In genomic region chr17:5526821-5527598, GRCh38 we compare ENCODE assay signal across 8 cellular contexts. TPM values are rescaled to one million over a fixed set of nuclear protein-coding genes. Genes with fewer than 3 reads are reported as not detected.
DNase-seq lines count a peak whose midpoint lies in the region; ATAC-seq and TF ChIP-seq lines count a peak whose summit lies in the region.

No MANE protein-coding gene starts in this region.

- H3K4me1 ChIP-seq in endocrine pancreas (ENCODE audit: control insufficient read depth, insufficient read depth, low read length) (peaks cover 4% of the 10 kb centered on the region), mucosa of descending colon (ENCODE audit: low read depth) (no peaks in the 10 kb centered on the region)

- H3K27me3 ChIP-seq in BJ (ENCODE audit: control insufficient read depth, insufficient read depth, low read length) (no peaks in the 10 kb centered on the region), endocrine pancreas (ENCODE audit: control insufficient read depth, insufficient read depth, low read length) (no peaks in the 10 kb centered on the region)

- peaks cover 35% of the 10 kb centered on the region for H3K36me3 Mint-ChIP-seq in activated CD4-positive, alpha-beta T cell treated with anti-CD3 and anti-CD28 coated beads for 36 hours (ENCODE audit: low read depth)

- H3K27ac Mint-ChIP-seq in activated CD4-positive, alpha-beta T cell treated with anti-CD3 and anti-CD28 coated beads for 36 hours = peak overlapping the region; percentile 88

- H3K9me3 Mint-ChIP-seq in activated CD4-positive, alpha-beta T cell treated with anti-CD3 and anti-CD28 coated beads for 36 hours (ENCODE audit: low read depth) = no peaks in the 10 kb centered on the region

- H3K9me3 ChIP-seq in endocrine pancreas (ENCODE audit: control insufficient read depth, low read length) = no peaks in the 10 kb centered on the region
- H3K9me3 ChIP-seq in mucosa of descending colon = no peaks in the 10 kb centered on the region

- intact Hi-C loops in activated CD4-positive, alpha-beta T cell treated with anti-CD3 and anti-CD28 coated beads for 36 hours (cut with DNase I, micrococcal nuclease) = loop anchor here (1.0 to 2.0 kb wide), 3 partner anchors 40 to 108 kb away; partner anchors contain the start of genes DERL2 (in 2 of the 2), MIS12 (in 2 of the 2) and NUP88 (in 1 of the 2)
- intact Hi-C loops in mucosa of descending colon (cut with DNase I, micrococcal nuclease) = no loop called here

- peaks cover 15% of the 10 kb centered on the region for H3K4me1 Mint-ChIP-seq in activated CD4-positive, alpha-beta T cell treated with anti-CD3 and anti-CD28 coated beads for 36 hours

- no peaks in the 10 kb centered on the region for H3K27me3 Mint-ChIP-seq in activated CD4-positive, alpha-beta T cell treated with anti-CD3 and anti-CD28 coated beads for 36 hours

- H3K4me3 ChIP-seq in BJ (ENCODE audit: low read depth, low read length) (no peak overlapping the region), endocrine pancreas (ENCODE audit: control insufficient read depth, insufficient read depth, low read length) (no peak overlapping the region), mucosa of descending colon (no peak overlapping the region)

- POLR2A ChIA-PET in BJ (lab: Charles Lee) = interaction anchor here (0.6 kb wide), 1 partner anchor 108 kb away, joined by 3 read pairs; the partner anchor contains the start of gene NUP88
- POLR2A ChIA-PET in activated CD4-positive, alpha-beta T cell treated with anti-CD3 and anti-CD28 coated beads for 36 hours (lab: Charles Lee) = interaction anchor here (0.5 to 1.1 kb wide), 2 partner anchors 25 to 41 kb away, joined by 3 to 6 read pairs; partner anchors contain the start of genes DERL2 and MIS12

- TF ChIP-seq CTCF in BJ (IDR thresholded peaks at IDR 0.05; ENCODE audit: insufficient read depth, low read depth, low read length) (no peak), mucosa of descending colon (IDR thresholded peaks at IDR 0.05) (no peak)

- peaks cover 17% of the 10 kb centered on the region for H3K36me3 ChIP-seq in BJ (ENCODE audit: control insufficient read depth, insufficient read depth, low read length)
- H3K36me3 ChIP-seq in endocrine pancreas (ENCODE audit: control insufficient read depth, insufficient read depth, low read length) = no peaks in the 10 kb centered on the region
- no peaks in the 10 kb centered on the region for H3K36me3 ChIP-seq in mucosa of descending colon (ENCODE audit: low read depth)

- peak overlapping the region; percentile 50 for H3K9ac ChIP-seq in endocrine pancreas (ENCODE audit: control insufficient read depth, insufficient read depth, low read length)

- ATAC-seq in activated CD4-positive, alpha-beta T cell treated with anti-CD3 and anti-CD28 coated beads for 36 hours = peak; percentile 98
- ATAC-seq in mucosa of descending colon (peak; percentile 62), GM18517 (IDR thresholded peaks at IDR 0.05; ENCODE audit: unreplicated experiment) (no peak)

- CTCF ChIA-PET in BJ (lab: Yijun Ruan, JAX) = no interaction called here
- CTCF ChIA-PET in activated CD4-positive, alpha-beta T cell treated with anti-CD3 and anti-CD28 coated beads for 36 hours (lab: Charles Lee) = interaction anchor here (0.6 kb wide), 1 partner anchor 542 kb away, joined by 3 read pairs; no protein-coding TSS in a partner anchor

- H3K4me3 Mint-ChIP-seq in activated CD4-positive, alpha-beta T cell treated with anti-CD3 and anti-CD28 coated beads for 36 hours = no peak overlapping the region

- DNase-seq in BJ (ENCODE audit: low read depth) (peak; percentile 93), Kasumi-1 (lab: John Stamatoyannopoulos, UW) (peak; percentile 12 to 44), mucosa of descending colon (peak; percentile 34 to 63 (median 40)), GF-D8 (lab: John Stamatoyannopoulos, UW) (no peak)
- DNase-seq in activated CD4-positive, alpha-beta T cell treated with anti-CD3 and anti-CD28 coated beads for 36 hours = peak; percentile 88
- DNase-seq in stimulated activated CD8-positive, alpha-beta memory T cell treated with anti-CD3 and anti-CD28 coated beads, Interleukin-4, amount 100 ng/mL, for 48 hours = peak; percentile 82

RNA-seq across cellular contexts. Expression of gene MIS12, which starts 40.6 kb away (rescaled TPM):
- 6.2 and 11.4 TPM in 2 replicates for polyA plus RNA-seq in BJ (2011; rRNA removed)
- 4.6 and 12.4 TPM in 2 replicates for polyA minus RNA-seq in BJ (2011; rRNA and poly(A)+ RNA removed)
- total RNA-seq in activated CD4-positive, alpha-beta T cell treated with anti-CD3 and anti-CD28 coated beads for 36 hours = 10 to 100 TPM; 29.4 to 34.4 TPM
- 10 to 100 TPM; 10.2 to 14.3 (median 12.0) TPM for total RNA-seq in mucosa of descending colon

RNA-seq across cellular contexts. Expression of gene DERL2, which starts 41.0 kb away (rescaled TPM):
- polyA plus RNA-seq in BJ (2011; rRNA removed) = 69.3 and 115 TPM in 2 replicates
- polyA minus RNA-seq in BJ (2011; rRNA and poly(A)+ RNA removed) = 13.8 and 21.5 TPM in 2 replicates
- total RNA-seq in activated CD4-positive, alpha-beta T cell treated with anti-CD3 and anti-CD28 coated beads for 36 hours = 10 to 100 TPM; 47.7 to 54.9 TPM
- 10 to 100 TPM; 43.9 to 58.5 (median 58.3) TPM for total RNA-seq in mucosa of descending colon

RNA-seq across cellular contexts. Expression of gene NLRP1, which starts 57.3 kb away (rescaled TPM):
- 21.5 and 29.3 TPM in 2 replicates for polyA plus RNA-seq in BJ (2011; rRNA removed)
- polyA minus RNA-seq in BJ (2011; rRNA and poly(A)+ RNA removed) = 8.5 and 10.9 TPM in 2 replicates
- 10 to 100 TPM; 31.2 to 34.0 TPM for total RNA-seq in activated CD4-positive, alpha-beta T cell treated with anti-CD3 and anti-CD28 coated beads for 36 hours
- 10 to 100 TPM in 1 of 3 donors, 1 to 10 TPM in 2; 4.6 to 13.9 (median 8.0) TPM for total RNA-seq in mucosa of descending colon

RNA-seq across cellular contexts. Expression of gene DHX33, which starts 58.2 kb away (rescaled TPM):
- 6.4 and 9.1 TPM in 2 replicates for polyA plus RNA-seq in BJ (2011; rRNA removed)
- polyA minus RNA-seq in BJ (2011; rRNA and poly(A)+ RNA removed) = 10.9 and 11.4 TPM in 2 replicates
- total RNA-seq in activated CD4-positive, alpha-beta T cell treated with anti-CD3 and anti-CD28 coated beads for 36 hours = 10 to 100 TPM; 27.2 to 34.8 TPM
- 10 to 100 TPM in 1 of 3 donors, 1 to 10 TPM in 2; 9.4 to 12.7 (median 9.7) TPM for total RNA-seq in mucosa of descending colon

Comparison
In these comparisons a context has a peak if more than half of its experiments do, and no peak if none do; other contexts are left out.
1. intact Hi-C loops: an anchor here in activated CD4-positive, alpha-beta T cell treated with anti-CD3 and anti-CD28 coated beads for 36 hours (1.0 to 2.0 kb wide); none called in mucosa of descending colon.